Comparison of ENCODE assay signal across 8 cellular contexts in genomic region chr20:34302312-34302722, GRCh38. TPM values are rescaled to one million over a fixed set of nuclear protein-coding genes. Genes with fewer than 3 reads are reported as not detected.
A peak's percentile ranks its signal among the peaks of the same experiment; 100 is the strongest.
DNase-seq lines count a peak whose midpoint lies in the region; ATAC-seq and TF ChIP-seq lines count a peak whose summit lies in the region.

No MANE protein-coding gene starts in this region.

- TF ChIP-seq POLR2A in suprapubic skin (IDR thresholded peaks at IDR 0.05), result no peak

- peak overlapping the region; percentile 87 for H3K27ac Mint-ChIP-seq in activated naive CD4-positive, alpha-beta T cell treated with anti-CD3 and anti-CD28 coated beads, Interleukin-2, amount 10 ng/mL, durations not matched to agents 7 days and 5 days
- peak overlapping the region; percentile 53 to 78 (median 66) for H3K27ac Mint-ChIP-seq in immature natural killer cell

- peak overlapping the region; percentile 94 for H3K27ac ChIP-seq in suprapubic skin

- no peaks in the 10 kb centered on the region for H3K27me3 ChIP-seq in suprapubic skin

- H3K9me3 Mint-ChIP-seq in activated naive CD4-positive, alpha-beta T cell treated with anti-CD3 and anti-CD28 coated beads, Interleukin-2, amount 10 ng/mL, durations not matched to agents 7 days and 5 days, result no peaks in the 10 kb centered on the region
- H3K9me3 Mint-ChIP-seq in activated T-cell treated with anti-CD3 and anti-CD28 coated beads, Interleukin-2, amount 50 U/mL, for 4 hours, result no peaks in the 10 kb centered on the region
- H3K9me3 Mint-ChIP-seq in immature natural killer cell, result no peaks in the 10 kb centered on the region

- H3K4me3 Mint-ChIP-seq in activated naive CD4-positive, alpha-beta T cell treated with anti-CD3 and anti-CD28 coated beads, Interleukin-2, amount 10 ng/mL, durations not matched to agents 7 days and 5 days, result peak overlapping the region; percentile 88
- peak overlapping the region; percentile 89 for H3K4me3 Mint-ChIP-seq in activated T-cell treated with anti-CD3 and anti-CD28 coated beads, Interleukin-2, amount 50 U/mL, for 4 hours
- H3K4me3 Mint-ChIP-seq in immature natural killer cell, result peak overlapping the region; percentile 76 to 80 (median 79)

- no peaks in the 10 kb centered on the region for H3K36me3 Mint-ChIP-seq in activated naive CD4-positive, alpha-beta T cell treated with anti-CD3 and anti-CD28 coated beads, Interleukin-2, amount 10 ng/mL, durations not matched to agents 7 days and 5 days
- H3K36me3 Mint-ChIP-seq in activated T-cell treated with anti-CD3 and anti-CD28 coated beads, Interleukin-2, amount 50 U/mL, for 4 hours (ENCODE audit: insufficient read depth), result peaks cover 2% of the 10 kb centered on the region
- H3K36me3 Mint-ChIP-seq in immature natural killer cell, result no peaks in the 10 kb centered on the region

- peaks cover 6% of the 10 kb centered on the region for H3K27me3 Mint-ChIP-seq in activated naive CD4-positive, alpha-beta T cell treated with anti-CD3 and anti-CD28 coated beads, Interleukin-2, amount 10 ng/mL, durations not matched to agents 7 days and 5 days
- no peaks in the 10 kb centered on the region for H3K27me3 Mint-ChIP-seq in activated T-cell treated with anti-CD3 and anti-CD28 coated beads, Interleukin-2, amount 50 U/mL, for 4 hours (ENCODE audit: low read depth)
- H3K27me3 Mint-ChIP-seq in immature natural killer cell (ENCODE audit: low read depth in 3 of 3), result peaks cover 0 to 4% (median 0%) of the 10 kb centered on the region in 3 donors

- H3K4me1 Mint-ChIP-seq in activated naive CD4-positive, alpha-beta T cell treated with anti-CD3 and anti-CD28 coated beads, Interleukin-2, amount 10 ng/mL, durations not matched to agents 7 days and 5 days, result peaks cover 25% of the 10 kb centered on the region
- peaks cover 18% of the 10 kb centered on the region for H3K4me1 Mint-ChIP-seq in activated T-cell treated with anti-CD3 and anti-CD28 coated beads, Interleukin-2, amount 50 U/mL, for 4 hours (ENCODE audit: low read depth)
- H3K4me1 Mint-ChIP-seq in immature natural killer cell, result peaks cover 15 to 17% of the 10 kb centered on the region in 2 donors

- no peak for TF ChIP-seq CTCF in suprapubic skin (IDR thresholded peaks at IDR 0.05)

- DNase-seq in activated naive CD4-positive, alpha-beta T cell treated with anti-CD3 and anti-CD28 coated beads, Interleukin-2, amount 10 ng/mL, durations not matched to agents 7 days and 5 days, result no peak
- no peak for DNase-seq in activated naive CD4-positive, alpha-beta T cell treated with anti-CD3 and anti-CD28 coated beads, Interleukin-2, amount 50 U/mL, for 16 hours
- DNase-seq in activated T-cell treated with anti-CD3 and anti-CD28 coated beads, Interleukin-2, amount 50 U/mL, for 4 hours, result no peak
- DNase-seq in immature natural killer cell (no peak), suprapubic skin (ENCODE audit: low spot score in 2 of 2) (no peak), hippocampal formation (lab: John Stamatoyannopoulos, UW) (no peak)

- no peaks in the 10 kb centered on the region for H3K36me3 ChIP-seq in suprapubic skin

- 25% methylated on average over 9 of the region's 9 CpGs for WGBS in suprapubic skin

- H3K4me1 ChIP-seq in suprapubic skin, result peaks cover 24% of the 10 kb centered on the region

- CTCF ChIA-PET in activated naive CD4-positive, alpha-beta T cell treated with anti-CD3 and anti-CD28 coated beads, Interleukin-2, amount 10 ng/mL, durations not matched to agents 7 days and 5 days (lab: Charles Lee), result interaction anchor here (0.6 to 3.7 kb wide), 4 partner anchors 10 to 406 kb away, joined by 3 to 23 read pairs (median 8); no protein-coding TSS in a partner anchor

- TF ChIP-seq EP300 in suprapubic skin (IDR thresholded peaks at IDR 0.05), result no peak

- peak overlapping the region; percentile 72 for H3K4me3 ChIP-seq in suprapubic skin

- no peak for ATAC-seq in activated T-cell treated with anti-CD3 and anti-CD28 coated beads, Interleukin-2, amount 50 U/mL, for 4 hours
- no peak for ATAC-seq in GM21717 (IDR thresholded peaks at IDR 0.05; ENCODE audit: unreplicated experiment)
- no peak for ATAC-seq in GM21576 (IDR thresholded peaks at IDR 0.05; ENCODE audit: unreplicated experiment)

- H3K9me3 ChIP-seq in suprapubic skin, result no peaks in the 10 kb centered on the region

RNA-seq across cellular contexts. Expression of gene AHCY, which starts 0.8 kb away (rescaled TPM):
- total RNA-seq in activated T-cell treated with anti-CD3 and anti-CD28 coated beads, Interleukin-2, amount 50 U/mL, for 4 hours, result 100 to 1,000 TPM; 172 to 217 (median 189) TPM
- 10 to 100 TPM; 18.4 to 19.3 (median 18.5) TPM for polyA plus RNA-seq in immature natural killer cell
- total RNA-seq in suprapubic skin, result 10 to 100 TPM; 43.7 to 88.9 (median 80.4) TPM
